ENCODE assay signal across 8 cellular contexts in genomic region chr1:156813750-156814570, GRCh38. TPM values are rescaled to one million over a fixed set of nuclear protein-coding genes. Genes with fewer than 3 reads are reported as not detected.
DNase-seq lines count a peak whose midpoint lies in the region; ATAC-seq lines count a peak whose summit lies in the region.

No MANE protein-coding gene starts in this region.

- peak; percentile 48 for ATAC-seq in HG03354 (IDR thresholded peaks at IDR 0.05; ENCODE audit: poor library complexity, severe bottlenecking, unreplicated experiment)
- no peak for ATAC-seq in GM21737 (IDR thresholded peaks at IDR 0.05; ENCODE audit: unreplicated experiment)

- H3K27me3 ChIP-seq in iPS-18a (ENCODE audit: control insufficient read depth, insufficient read depth, low read length) (peaks cover 38% of the 10 kb centered on the region), skeletal muscle tissue (ENCODE audit: control insufficient read depth in 3 of 3, insufficient read depth in 3 of 3, low read length in 3 of 3) (peaks cover 6 to 15% (median 10%) of the 10 kb centered on the region in 3 donors)

- peak; percentile 85 for DNase-seq in COLO668 (lab: John Stamatoyannopoulos, UW; ENCODE audit: unreplicated experiment)
- peak; percentile 76 for DNase-seq in T-helper 22 cell (ENCODE audit: low read depth)
- peak; percentile 75 for DNase-seq in astrocyte of the hippocampus (ENCODE audit: low read depth, low spot score)
- no peak for DNase-seq in T1000 (lab: John Stamatoyannopoulos, UW)

- H3K4me3 ChIP-seq in iPS-18a (ENCODE audit: low read length) (peak overlapping the region; percentile 54), skeletal muscle tissue (ENCODE audit: low read length in 3 of 3) (peak overlapping the region; percentile 52 to 72 (median 54))

- H3K4me1 ChIP-seq in iPS-18a (ENCODE audit: control insufficient read depth, low read depth, low read length) (peaks cover 4% of the 10 kb centered on the region), skeletal muscle tissue (ENCODE audit: control insufficient read depth in 3 of 3, insufficient read depth in 3 of 3, low read length in 3 of 3) (peaks cover 18 to 26% (median 23%) of the 10 kb centered on the region in 3 donors)

- H3K36me3 ChIP-seq in iPS-18a (ENCODE audit: control insufficient read depth, low read depth, low read length) (no peaks in the 10 kb centered on the region), skeletal muscle tissue (ENCODE audit: control insufficient read depth in 3 of 3, insufficient read depth in 3 of 3, low read length in 3 of 3) (no peaks in the 10 kb centered on the region)

- H3K9me3 ChIP-seq in iPS-18a (ENCODE audit: control insufficient read depth, low read depth, low read length): no peaks in the 10 kb centered on the region
- no peaks in the 10 kb centered on the region for H3K9me3 ChIP-seq in skeletal muscle tissue (ENCODE audit: control insufficient read depth in 3 of 3, low read length in 3 of 3)

- H3K27ac ChIP-seq in iPS-18a (ENCODE audit: low read length) (no peak overlapping the region), skeletal muscle tissue (ENCODE audit: low read depth, low read length) (no peak overlapping the region)

- peak overlapping the region; percentile 52 for H3K9ac ChIP-seq in iPS-18a (ENCODE audit: low read length)
- peak overlapping the region; percentile 38 to 72 (median 43) for H3K9ac ChIP-seq in skeletal muscle tissue (ENCODE audit: low read depth in 1 of 3, low read length in 3 of 3)

RNA-seq across cellular contexts. Expression of gene SH2D2A, which starts 2.7 kb away (rescaled TPM):
- not detected for total RNA-seq in skeletal muscle tissue

RNA-seq across cellular contexts. Expression of gene INSRR, which starts 45.0 kb away (rescaled TPM):
- 0.52 TPM for total RNA-seq in skeletal muscle tissue

RNA-seq across cellular contexts. Expression of gene PRCC, which starts 46.6 kb away (rescaled TPM):
- total RNA-seq in skeletal muscle tissue: 9.9 TPM

RNA-seq across cellular contexts. Expression of gene NTRK1, which starts 46.7 kb away (rescaled TPM):
- 0.52 TPM for total RNA-seq in skeletal muscle tissue
